In the genomic region with DNA sequence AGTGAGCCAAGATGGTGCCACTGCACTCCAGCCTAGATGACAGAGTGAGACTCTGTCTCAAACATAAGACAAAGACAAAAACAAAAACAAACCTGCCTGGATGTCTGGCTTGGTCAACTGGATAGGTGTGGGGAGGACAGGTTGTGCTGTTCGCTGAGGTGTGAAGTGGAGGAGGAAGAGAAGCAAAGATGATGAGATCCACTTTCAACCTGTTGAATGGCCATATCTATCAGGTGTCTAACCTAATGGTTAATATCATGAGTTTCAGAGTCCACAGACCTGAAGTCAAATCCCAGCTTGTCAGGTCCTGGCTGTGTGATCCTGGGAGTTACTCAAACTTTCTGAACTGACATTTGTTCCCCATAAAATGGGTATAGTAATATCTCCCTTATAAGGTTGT, we compare ENCODE assay signal across 1 cellular context.
A peak's percentile ranks its signal among the peaks of the same experiment; 100 is the strongest.
TF ChIP-seq lines count a peak whose summit lies in the region.

No MANE protein-coding gene starts in this region.

TF ChIP-seq in HEK293, 187 proteins besides CTCF, POLR2A, EP300 and RAD21:
- TF ChIP-seq ZNF175 (tag by site-specific recombination; IDR thresholded peaks at IDR 0.05), result no peak
- TF ChIP-seq SCRT2 (tag by site-specific recombination; IDR thresholded peaks at IDR 0.05), result peak; percentile 53; the same call in 1 of the 2 replicates
- peak; percentile 71; the same call in 1 of the 2 replicates for TF ChIP-seq SCRT1 (tag by site-specific recombination; IDR thresholded peaks at IDR 0.05; ENCODE audit: borderline replicate concordance)
TF ChIP-seq in HEK293: peak in this region for 2.
